28 cellular contexts compared by ENCODE assay signal in the genomic region with DNA sequence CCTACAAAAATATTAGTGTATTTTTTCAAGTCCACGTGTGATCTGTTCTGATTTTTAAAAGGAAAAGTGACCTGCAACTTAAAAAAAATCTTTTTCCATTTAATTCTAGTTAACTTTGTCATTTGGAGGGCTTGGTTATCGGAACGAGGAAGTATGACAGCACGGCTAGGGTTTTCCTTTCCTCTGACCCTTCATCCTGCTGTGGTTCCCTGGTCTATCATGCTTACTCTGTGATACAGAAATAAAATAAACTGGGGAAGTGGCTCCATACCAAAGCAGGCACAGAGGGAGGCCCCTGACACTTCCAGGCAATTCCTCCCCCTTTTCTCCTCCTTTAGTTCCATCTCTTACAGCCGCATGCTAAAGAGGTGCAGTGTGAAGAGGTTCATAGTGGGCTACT.
"Had no signal": no experiment of that assay in that cellular context is flagged by ENCODE, and none has a peak within 500 bp of the region (broad histone marks: within the 10 kb centered on the region; RNA-seq: fewer than 3 reads in every experiment).

No MANE protein-coding gene starts in this region.

- H3K27me3 ChIP-seq: colonic mucosa, esophagus muscularis mucosa, esophagus squamous epithelium, foreskin keratinocyte, gastrocnemius medialis, gastroesophageal sphincter, heart left ventricle, heart right ventricle had no signal

- FAIRE-seq: colon, endometrium, endothelial cell of umbilical vein, frontal cortex had no signal

- DNase-seq: colonic mucosa; cortex of kidney; dermis blood vessel endothelial cell; dorsolateral prefrontal cortex; effector CD4-positive, alpha-beta T cell; effector CD8-positive, alpha-beta T cell; effector memory CD4-positive, alpha-beta T cell; effector memory CD8-positive, alpha-beta T cell; endodermal cell; erythroblast; esophagus squamous epithelium; foreskin fibroblast; foreskin keratinocyte; foreskin melanocyte; gastrocnemius medialis; glutamatergic neuron; head of caudate nucleus; heart left ventricle; heart right ventricle had no signal

- H3K36me3 ChIP-seq: colonic mucosa, esophagus muscularis mucosa, esophagus squamous epithelium, gastrocnemius medialis, gastroesophageal sphincter, heart left ventricle, heart right ventricle had no signal

- H3K4me1 ChIP-seq: colonic mucosa, esophagus muscularis mucosa, esophagus squamous epithelium, foreskin keratinocyte, gastrocnemius medialis, gastroesophageal sphincter, heart left ventricle, heart right ventricle had no signal

- H3K27ac ChIP-seq: colonic mucosa, coronary artery, dorsolateral prefrontal cortex, epithelial cell of prostate, esophagus muscularis mucosa, esophagus squamous epithelium, foreskin keratinocyte, gastrocnemius medialis, gastroesophageal sphincter, heart left ventricle, heart right ventricle had no signal

- H3K4me3 ChIP-seq: colonic mucosa, coronary artery, dorsolateral prefrontal cortex, esophagus muscularis mucosa, esophagus squamous epithelium, gastrocnemius medialis, gastroesophageal sphincter, heart left ventricle, heart right ventricle had no signal

- H3K9me3 ChIP-seq: colonic mucosa, esophagus muscularis mucosa, esophagus squamous epithelium, gastrocnemius medialis, gastroesophageal sphincter had no signal

- ATAC-seq: effector memory CD8-positive, alpha-beta T cell; esophagus mucosa; foreskin keratinocyte; gastrocnemius medialis; gastroesophageal sphincter; heart left ventricle; heart right ventricle had no signal
